33 cellular contexts compared by ENCODE assay signal in the genomic region with DNA sequence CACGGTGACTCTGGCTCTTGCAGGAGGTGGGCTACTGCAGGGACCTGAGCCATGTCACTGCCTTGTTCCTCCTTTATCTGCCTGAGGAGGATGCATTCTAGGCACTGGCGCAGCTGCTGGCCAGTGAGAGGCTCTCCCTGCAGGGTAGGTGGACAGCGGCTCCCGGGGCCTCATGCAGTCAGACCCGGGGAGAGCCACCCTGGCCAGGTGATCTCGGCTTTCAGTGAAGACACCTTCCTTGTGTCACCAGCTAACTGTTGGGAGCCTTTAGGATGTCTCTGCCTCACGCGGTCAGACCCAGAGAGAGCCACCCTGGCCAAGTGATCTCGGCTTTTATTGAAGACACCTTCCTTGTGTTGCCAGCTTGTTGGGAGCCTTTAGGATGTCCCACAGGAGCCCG.
"Had no signal": no experiment of that assay in that cellular context is flagged by ENCODE, and none has a peak within 500 bp of the region (broad histone marks: within the 10 kb centered on the region; RNA-seq: fewer than 3 reads in every experiment).

No MANE protein-coding gene starts in this region.

- H3K4me1 Mint-ChIP-seq: activated CD4-positive, alpha-beta T cell treated with anti-CD3 and anti-CD28 coated beads for 36 hours; activated CD8-positive, alpha-beta memory T cell treated with anti-CD3 and anti-CD28 coated beads, Interleukin-2, amount 10 ng/mL, durations not matched to agents 7 days and 5 days; activated naive CD4-positive, alpha-beta T cell treated with anti-CD3 and anti-CD28 coated beads, Interleukin-2, amount 50 U/mL, for 24 hours; activated naive CD8-positive, alpha-beta T cell treated with anti-CD3 and anti-CD28 coated beads, Interleukin-2, amount 50 U/mL, for 24 hours had no signal

- H3K27ac ChIP-seq: adrenal gland, body of pancreas, coronary artery, dorsolateral prefrontal cortex, esophagus muscularis mucosa, foreskin keratinocyte, gastrocnemius medialis had no signal

- H3K4me3 ChIP-seq: adrenal gland, body of pancreas, coronary artery, dorsolateral prefrontal cortex, esophagus muscularis mucosa, gastrocnemius medialis had no signal

- H3K4me1 ChIP-seq: adrenal gland, body of pancreas, esophagus muscularis mucosa, foreskin keratinocyte, gastrocnemius medialis had no signal

- H3K27ac Mint-ChIP-seq: activated CD4-positive, alpha-beta memory T cell treated with anti-CD3 and anti-CD28 coated beads for 36 hours; activated CD4-positive, alpha-beta T cell treated with anti-CD3 and anti-CD28 coated beads for 36 hours; activated CD4-positive, alpha-beta T cell treated with anti-CD3 and anti-CD28 coated beads, Interleukin-2, amount 10 ng/mL, durations not matched to agents 24 days and 14 days; activated CD8-positive, alpha-beta memory T cell treated with anti-CD3 and anti-CD28 coated beads, Interleukin-2, amount 10 ng/mL, durations not matched to agents 7 days and 5 days; activated CD8-positive, alpha-beta T cell treated with anti-CD3 and anti-CD28 coated beads, Interleukin-2, amount 10 ng/mL, durations not matched to agents 7 days and 5 days; activated naive CD4-positive, alpha-beta T cell treated with anti-CD3 and anti-CD28 coated beads for 36 hours; activated naive CD4-positive, alpha-beta T cell treated with anti-CD3 and anti-CD28 coated beads, Interleukin-2, amount 50 U/mL, for 24 hours; activated naive CD8-positive, alpha-beta T cell treated with anti-CD3 and anti-CD28 coated beads for 36 hours; activated naive CD8-positive, alpha-beta T cell treated with anti-CD3 and anti-CD28 coated beads, Interleukin-2, amount 50 U/mL, for 24 hours; activated T-helper 1 cell treated with anti-CD3 and anti-CD28 coated beads, Interleukin-12 subunit alpha, Interleukin-12 subunit beta, Interleukin-2, Interleukin-4 antibody, amounts not matched to agents 30 ng/mL and 10 ng/mL and 1 ng/mL, durations not matched to agents 14 hours and 24 hours and 36 hours; activated T-helper 2 cell treated with anti-CD3 and anti-CD28 coated beads, Interferon-gamma antibody, Interleukin-2, Interleukin-4, amounts not matched to agents 10 μg/mL and 5 μg/mL and 100 μg/mL, durations not matched to agents 14 hours and 24 hours and 36 hours; dendritic cell treated with granulocyte-macrophage colony-stimulating factor and Interleukin-4, amounts not matched to agents 40 ng/mL and 50 ng/mL, for 4 days had no signal

- H3K9me3 Mint-ChIP-seq: activated CD4-positive, alpha-beta memory T cell treated with anti-CD3 and anti-CD28 coated beads for 36 hours; activated CD4-positive, alpha-beta T cell treated with anti-CD3 and anti-CD28 coated beads, Interleukin-2, amount 10 ng/mL, durations not matched to agents 24 days and 14 days; activated naive CD4-positive, alpha-beta T cell treated with anti-CD3 and anti-CD28 coated beads for 36 hours; activated naive CD4-positive, alpha-beta T cell treated with anti-CD3 and anti-CD28 coated beads, Interleukin-2, amount 50 U/mL, for 24 hours; activated naive CD8-positive, alpha-beta T cell treated with anti-CD3 and anti-CD28 coated beads for 36 hours; activated naive CD8-positive, alpha-beta T cell treated with anti-CD3 and anti-CD28 coated beads, Interleukin-2, amount 50 U/mL, for 24 hours; activated T-helper 1 cell treated with anti-CD3 and anti-CD28 coated beads, Interleukin-12 subunit alpha, Interleukin-12 subunit beta, Interleukin-2, Interleukin-4 antibody, amounts not matched to agents 30 ng/mL and 10 ng/mL and 1 ng/mL, durations not matched to agents 14 hours and 24 hours and 36 hours; activated T-helper 2 cell treated with anti-CD3 and anti-CD28 coated beads, Interferon-gamma antibody, Interleukin-2, Interleukin-4, amounts not matched to agents 10 μg/mL and 5 μg/mL and 100 μg/mL, durations not matched to agents 14 hours and 24 hours and 36 hours; dendritic cell treated with granulocyte-macrophage colony-stimulating factor and Interleukin-4, amounts not matched to agents 40 ng/mL and 50 ng/mL, for 4 days had no signal

- H3K36me3 ChIP-seq: adrenal gland, esophagus muscularis mucosa, gastrocnemius medialis had no signal

- H3K27me3 Mint-ChIP-seq: activated CD4-positive, alpha-beta memory T cell treated with anti-CD3 and anti-CD28 coated beads for 36 hours; activated CD4-positive, alpha-beta T cell treated with anti-CD3 and anti-CD28 coated beads for 36 hours; activated CD8-positive, alpha-beta memory T cell treated with anti-CD3 and anti-CD28 coated beads, Interleukin-2, amount 10 ng/mL, durations not matched to agents 7 days and 5 days; activated naive CD4-positive, alpha-beta T cell treated with anti-CD3 and anti-CD28 coated beads, Interleukin-2, amount 50 U/mL, for 24 hours; activated naive CD8-positive, alpha-beta T cell treated with anti-CD3 and anti-CD28 coated beads for 36 hours; activated naive CD8-positive, alpha-beta T cell treated with anti-CD3 and anti-CD28 coated beads, Interleukin-2, amount 50 U/mL, for 24 hours; dendritic cell treated with granulocyte-macrophage colony-stimulating factor and Interleukin-4, amounts not matched to agents 40 ng/mL and 50 ng/mL, for 4 days had no signal

- DNase-seq: activated CD4-positive, alpha-beta memory T cell treated with anti-CD3 and anti-CD28 coated beads for 36 hours; activated CD4-positive, alpha-beta T cell treated with anti-CD3 and anti-CD28 coated beads for 36 hours; activated CD4-positive, alpha-beta T cell treated with anti-CD3 and anti-CD28 coated beads, Interleukin-2, amount 10 ng/mL, durations not matched to agents 24 days and 14 days; activated CD4-positive, CD25-positive, alpha-beta regulatory T cell; activated CD4-positive, CD25-positive, alpha-beta regulatory T cell treated with anti-CD3 and anti-CD28 coated beads, Interleukin-2, amount 50 U/mL, for 72 hours; activated CD8-positive, alpha-beta memory T cell treated with anti-CD3 and anti-CD28 coated beads, Interleukin-2, amount 10 ng/mL, durations not matched to agents 7 days and 5 days; activated CD8-positive, alpha-beta memory T cell treated with anti-CD3 and anti-CD28 coated beads, Interleukin-2, amount 50 U/mL, for 4 hours; activated CD8-positive, alpha-beta T cell treated with anti-CD3 and anti-CD28 coated beads, Interleukin-2, amount 10 ng/mL, durations not matched to agents 7 days and 5 days; activated effector memory CD4-positive, alpha-beta T cell treated with anti-CD3 and anti-CD28 coated beads, Interleukin-2, amount 50 U/mL, for 16 hours; activated naive CD4-positive, alpha-beta T cell treated with anti-CD3 and anti-CD28 coated beads for 36 hours; activated naive CD8-positive, alpha-beta T cell treated with anti-CD3 and anti-CD28 coated beads for 36 hours; activated naive CD8-positive, alpha-beta T cell treated with anti-CD3 and anti-CD28 coated beads, Interleukin-2, amount 50 U/mL, for 24 hours; activated T-cell treated with anti-CD3 and anti-CD28 coated beads, Interleukin-2, amount 50 U/mL, for 1 hour; activated T-cell treated with anti-CD3 and anti-CD28 coated beads, Interleukin-2, amount 50 U/mL, for 48 hours; adrenal gland; amygdala; aorta; body of pancreas; central memory CD4-positive, alpha-beta T cell; cerebellar nuclear complex; effector memory CD4-positive, alpha-beta T cell; erythroblast; foreskin keratinocyte; gastrocnemius medialis; glutamatergic neuron; T-helper 2 cell had no signal

- H3K9me3 ChIP-seq: adrenal gland, body of pancreas, esophagus muscularis mucosa, gastrocnemius medialis had no signal

- H3K36me3 Mint-ChIP-seq: activated CD4-positive, alpha-beta memory T cell treated with anti-CD3 and anti-CD28 coated beads for 36 hours; activated CD8-positive, alpha-beta memory T cell treated with anti-CD3 and anti-CD28 coated beads, Interleukin-2, amount 10 ng/mL, durations not matched to agents 7 days and 5 days; activated naive CD4-positive, alpha-beta T cell treated with anti-CD3 and anti-CD28 coated beads, Interleukin-2, amount 50 U/mL, for 24 hours; activated naive CD8-positive, alpha-beta T cell treated with anti-CD3 and anti-CD28 coated beads for 36 hours had no signal

- H3K27me3 ChIP-seq: adrenal gland, body of pancreas, dorsolateral prefrontal cortex, esophagus muscularis mucosa, foreskin keratinocyte, gastrocnemius medialis had no signal

- ATAC-seq: activated CD4-positive, alpha-beta T cell treated with anti-CD3 and anti-CD28 coated beads for 36 hours; activated CD8-positive, alpha-beta memory T cell treated with anti-CD3 and anti-CD28 coated beads, Interleukin-2, amount 10 ng/mL, durations not matched to agents 7 days and 5 days; activated CD8-positive, alpha-beta T cell treated with anti-CD3 and anti-CD28 coated beads, Interleukin-2, amount 10 ng/mL, durations not matched to agents 7 days and 5 days; activated naive CD8-positive, alpha-beta T cell treated with anti-CD3 and anti-CD28 coated beads, Interleukin-2, amount 50 U/mL, for 24 hours; body of pancreas; foreskin keratinocyte; gastrocnemius medialis had no signal

- H3K4me3 Mint-ChIP-seq: activated CD4-positive, alpha-beta memory T cell treated with anti-CD3 and anti-CD28 coated beads for 36 hours; activated CD4-positive, alpha-beta T cell treated with anti-CD3 and anti-CD28 coated beads for 36 hours; activated CD4-positive, alpha-beta T cell treated with anti-CD3 and anti-CD28 coated beads, Interleukin-2, amount 10 ng/mL, durations not matched to agents 24 days and 14 days; activated CD8-positive, alpha-beta memory T cell treated with anti-CD3 and anti-CD28 coated beads, Interleukin-2, amount 10 ng/mL, durations not matched to agents 7 days and 5 days; activated CD8-positive, alpha-beta T cell treated with anti-CD3 and anti-CD28 coated beads, Interleukin-2, amount 10 ng/mL, durations not matched to agents 7 days and 5 days; activated naive CD4-positive, alpha-beta T cell treated with anti-CD3 and anti-CD28 coated beads for 36 hours; activated naive CD4-positive, alpha-beta T cell treated with anti-CD3 and anti-CD28 coated beads, Interleukin-2, amount 50 U/mL, for 24 hours; activated naive CD8-positive, alpha-beta T cell treated with anti-CD3 and anti-CD28 coated beads for 36 hours; activated naive CD8-positive, alpha-beta T cell treated with anti-CD3 and anti-CD28 coated beads, Interleukin-2, amount 50 U/mL, for 24 hours; activated T-helper 1 cell treated with anti-CD3 and anti-CD28 coated beads, Interleukin-12 subunit alpha, Interleukin-12 subunit beta, Interleukin-2, Interleukin-4 antibody, amounts not matched to agents 30 ng/mL and 10 ng/mL and 1 ng/mL, durations not matched to agents 14 hours and 24 hours and 36 hours; dendritic cell treated with granulocyte-macrophage colony-stimulating factor and Interleukin-4, amounts not matched to agents 40 ng/mL and 50 ng/mL, for 4 days had no signal
